11 cellular contexts compared by ENCODE assay signal in genomic region chr2:47041065-47041464, GRCh38.
A peak's percentile ranks its signal among the peaks of the same experiment; 100 is the strongest.
DNase-seq lines count a peak whose midpoint lies in the region; ATAC-seq and TF ChIP-seq lines count a peak whose summit lies in the region.
"Had no signal": no experiment of that assay in that cellular context is flagged by ENCODE, and none has a peak within 500 bp of the region (broad histone marks: within the 10 kb centered on the region; RNA-seq: fewer than 3 reads in every experiment).

No MANE protein-coding gene starts in this region.

- DNase-seq in activated T-cell treated with anti-CD3 and anti-CD28 coated beads, Interleukin-2, amount 50 U/mL, for 24 hours = no peak
- DNase-seq in activated T-cell treated with anti-CD3 and anti-CD28 coated beads, Interleukin-2, amount 50 U/mL, for 1 hour = no peak
- DNase-seq in heart left ventricle (peak; percentile 66 to 83 (median 79)), trophoblast cell (no peak), erythroblast (lab: John Stamatoyannopoulos, UW) (no peak), GOT3 (lab: John Stamatoyannopoulos, UW) (no peak)
- no peak for DNase-seq in T-helper 2 cell treated with Interferon-gamma antibody and Interleukin-4, amounts not matched to agents 5 μg/mL and 100 μg/mL, for 36 hours (ENCODE audit: low spot score)
- DNase-seq: NCI-H1436 had no signal

- H3K4me1 ChIP-seq in heart left ventricle (peaks cover 12 to 80% (median 53%) of the 10 kb centered on the region in 12 donors), trophoblast cell (ENCODE audit: control insufficient read depth in 1 of 2, insufficient read depth in 2 of 2, low read length in 2 of 2) (peaks cover 27 to 33% of the 10 kb centered on the region in 2 experiments)

- no peaks in the 10 kb centered on the region for H3K27me3 ChIP-seq in heart left ventricle
- H3K27me3 ChIP-seq in trophoblast cell (ENCODE audit: insufficient read depth, low read length) = no peaks in the 10 kb centered on the region

- peak overlapping the region; percentile 19 for H2BK120ac ChIP-seq in trophoblast cell (ENCODE audit: insufficient read depth, low read length, poor library complexity)

- TF ChIP-seq CTCF in heart left ventricle (IDR thresholded peaks at IDR 0.05) = no peak

- no peak overlapping the region for H3K9ac ChIP-seq in trophoblast cell (ENCODE audit: low read length)

- no peaks in the 10 kb centered on the region for H3K9me3 Mint-ChIP-seq in activated T-cell treated with anti-CD3 and anti-CD28 coated beads, Interleukin-2, amount 50 U/mL, for 24 hours
- H3K9me3 Mint-ChIP-seq in T-helper 2 cell treated with Interferon-gamma antibody and Interleukin-4, amounts not matched to agents 5 μg/mL and 100 μg/mL, for 36 hours = no peaks in the 10 kb centered on the region

- H3K9me3 ChIP-seq in heart left ventricle = no peaks in the 10 kb centered on the region
- H3K9me3 ChIP-seq in trophoblast cell (ENCODE audit: insufficient read depth, low read depth, low read length) = peaks cover 9% of the 10 kb centered on the region

- H3K79me2 ChIP-seq in trophoblast cell (ENCODE audit: control insufficient read depth, insufficient read depth, low read length, poor library complexity) = peaks cover 2% of the 10 kb centered on the region

- H3K4me2 ChIP-seq in trophoblast cell (ENCODE audit: low read length) = no peak overlapping the region

- H3K27ac Mint-ChIP-seq in activated T-cell treated with anti-CD3 and anti-CD28 coated beads, Interleukin-2, amount 50 U/mL, for 24 hours = peak overlapping the region; percentile 55
- no peak overlapping the region for H3K27ac Mint-ChIP-seq in T-helper 2 cell treated with Interferon-gamma antibody and Interleukin-4, amounts not matched to agents 5 μg/mL and 100 μg/mL, for 36 hours

- H3K4me1 Mint-ChIP-seq in activated T-cell treated with anti-CD3 and anti-CD28 coated beads, Interleukin-2, amount 50 U/mL, for 24 hours (ENCODE audit: low read depth) = peaks cover 10% of the 10 kb centered on the region
- peaks cover 12% of the 10 kb centered on the region for H3K4me1 Mint-ChIP-seq in T-helper 2 cell treated with Interferon-gamma antibody and Interleukin-4, amounts not matched to agents 5 μg/mL and 100 μg/mL, for 36 hours (ENCODE audit: low read depth)

- intact Hi-C loops in heart left ventricle (cut with DNase I) = no loop called here

- no peak overlapping the region for H3K4me3 ChIP-seq in heart left ventricle
- H3K4me3 ChIP-seq in trophoblast cell (ENCODE audit: low read depth, low read length) = no peak overlapping the region
- H3K4me3 ChIP-seq: GM12878 had no signal

- ATAC-seq in heart left ventricle (peak; percentile 77 to 88 (median 81)), HG02885 (IDR thresholded peaks at IDR 0.05; ENCODE audit: poor library complexity, unreplicated experiment) (no peak)
- ATAC-seq: GM12878 had no signal

- no peak overlapping the region for H4K12ac ChIP-seq in trophoblast cell (ENCODE audit: low read depth, low read length)

- no peak overlapping the region for H3K23ac ChIP-seq in trophoblast cell (ENCODE audit: low read length)

- peak overlapping the region; percentile 0 for H3K14ac ChIP-seq in trophoblast cell (ENCODE audit: low read length)

- H4K91ac ChIP-seq in trophoblast cell (ENCODE audit: low read depth, low read length) = peak overlapping the region; percentile 7

- H3K27me3 Mint-ChIP-seq in activated T-cell treated with anti-CD3 and anti-CD28 coated beads, Interleukin-2, amount 50 U/mL, for 24 hours = no peaks in the 10 kb centered on the region
- H3K27me3 Mint-ChIP-seq in T-helper 2 cell treated with Interferon-gamma antibody and Interleukin-4, amounts not matched to agents 5 μg/mL and 100 μg/mL, for 36 hours (ENCODE audit: low read depth) = no peaks in the 10 kb centered on the region

- no peak for TF ChIP-seq POLR2A in heart left ventricle (IDR thresholded peaks at IDR 0.05)
- TF ChIP-seq POLR2A in erythroblast (IDR thresholded peaks at IDR 0.05; ENCODE audit: low read length) = no peak

- H3K18ac ChIP-seq in trophoblast cell (ENCODE audit: low read length) = peak overlapping the region; percentile 5

- H3K27ac ChIP-seq in heart left ventricle = peak overlapping the region; percentile 22 to 86 (median 80)
- peak overlapping the region; percentile 43 for H3K27ac ChIP-seq in trophoblast cell (ENCODE audit: low read depth, low read length)
- H3K27ac ChIP-seq: 22Rv1 had no signal

- H3K79me1 ChIP-seq in trophoblast cell (ENCODE audit: low read length) = peaks cover 21% of the 10 kb centered on the region

- H3K4ac ChIP-seq in trophoblast cell (ENCODE audit: low read depth, low read length) = no peak overlapping the region

- no peak overlapping the region for H2AFZ ChIP-seq in trophoblast cell (ENCODE audit: insufficient read depth, low read length, poor library complexity)

- H4K8ac ChIP-seq in trophoblast cell (ENCODE audit: low read depth, low read length) = no peak overlapping the region

- H3K36me3 ChIP-seq in heart left ventricle (peaks cover 0 to 31% (median 2%) of the 10 kb centered on the region in 9 donors), trophoblast cell (ENCODE audit: control insufficient read depth in 1 of 2, insufficient read depth in 2 of 2, low read length in 2 of 2) (peaks cover 25 to 40% of the 10 kb centered on the region in 2 experiments)

- H2BK5ac ChIP-seq in trophoblast cell (ENCODE audit: low read depth, low read length, poor library complexity) = no peak overlapping the region

- WGBS in heart left ventricle, 4 donors = 24 to 61% (median 39%) methylated on average over 8 of the region's 8 CpGs
- no CpG with 5 or more reads among the region's 8 CpGs for WGBS in trophoblast cell (ENCODE audit: extremely low coverage, insufficient coverage, insufficient read length)

- H2AK5ac ChIP-seq in trophoblast cell (ENCODE audit: low read length) = no peak overlapping the region

- H3K4me3 Mint-ChIP-seq in activated T-cell treated with anti-CD3 and anti-CD28 coated beads, Interleukin-2, amount 50 U/mL, for 24 hours = no peak overlapping the region
- H3K4me3 Mint-ChIP-seq in T-helper 2 cell treated with Interferon-gamma antibody and Interleukin-4, amounts not matched to agents 5 μg/mL and 100 μg/mL, for 36 hours = no peak overlapping the region

- H3K36me3 Mint-ChIP-seq in activated T-cell treated with anti-CD3 and anti-CD28 coated beads, Interleukin-2, amount 50 U/mL, for 24 hours (ENCODE audit: low read depth) = peaks cover 85% of the 10 kb centered on the region
- H3K36me3 Mint-ChIP-seq in T-helper 2 cell treated with Interferon-gamma antibody and Interleukin-4, amounts not matched to agents 5 μg/mL and 100 μg/mL, for 36 hours (ENCODE audit: low read depth) = peaks cover 32% of the 10 kb centered on the region

- no peak overlapping the region for H2BK12ac ChIP-seq in trophoblast cell (ENCODE audit: low read length)

Comparison
In these comparisons a context has a peak if more than half of its experiments do, and no peak if none do; other contexts are left out.
1. DNase-seq: peak in heart left ventricle (5 of 5); none in activated T-cell treated with anti-CD3 and anti-CD28 coated beads, Interleukin-2, amount 50 U/mL, for 24 hours (single experiment), activated T-cell treated with anti-CD3 and anti-CD28 coated beads, Interleukin-2, amount 50 U/mL, for 1 hour (single experiment), trophoblast cell (0 of 2), erythroblast (0 of 2), T-helper 2 cell treated with Interferon-gamma antibody and Interleukin-4, amounts not matched to agents 5 μg/mL and 100 μg/mL, for 36 hours (single experiment) and GOT3 (single experiment).